ENCODE assay signal across 1 cellular context in the genomic region with DNA sequence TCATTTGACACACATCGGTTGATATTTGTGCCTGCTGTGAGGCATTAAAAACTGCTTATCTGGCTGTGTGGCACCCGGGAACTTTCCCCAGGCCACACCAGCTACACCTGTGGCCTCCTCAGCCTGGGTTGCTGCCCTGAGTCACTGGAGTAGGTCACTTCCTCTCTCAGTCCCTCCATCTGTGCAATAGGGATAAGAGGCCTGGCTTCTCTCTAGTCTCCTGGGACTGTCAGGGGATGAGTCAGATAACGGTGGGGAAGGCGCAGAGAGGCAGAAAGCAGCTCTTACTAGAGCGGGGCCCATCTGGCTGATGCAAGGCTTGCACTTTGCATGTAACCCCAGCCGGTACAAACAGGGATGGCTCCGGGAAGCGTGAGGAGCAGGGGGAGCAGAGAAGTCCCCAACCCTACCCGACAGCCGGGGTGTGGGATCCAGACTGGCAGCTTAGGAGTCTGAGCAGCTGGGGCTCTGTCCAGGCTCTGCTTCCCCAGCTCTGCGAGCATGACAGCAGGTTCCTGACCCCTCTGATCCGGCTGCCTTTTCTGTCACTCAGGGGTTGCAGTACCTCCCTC.
TF ChIP-seq lines count a peak whose summit lies in the region.

No MANE protein-coding gene starts in this region.

TF ChIP-seq in HepG2, 621 proteins besides CTCF, POLR2A, EP300 and RAD21 (continued from another document and continues in another):
- TF ChIP-seq MYC (CRISPR knock-in tag; IDR thresholded peaks at IDR 0.05; ENCODE audit: borderline replicate concordance) = no peak
- TF ChIP-seq, protein P1, sequence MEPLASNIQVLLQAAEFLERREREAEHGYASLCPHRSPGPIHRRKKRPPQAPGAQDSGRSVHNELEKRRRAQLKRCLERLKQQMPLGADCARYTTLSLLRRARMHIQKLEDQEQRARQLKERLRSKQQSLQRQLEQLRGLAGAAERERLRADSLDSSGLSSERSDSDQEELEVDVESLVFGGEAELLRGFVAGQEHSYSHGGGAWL (CRISPR knock-in tag; IDR thresholded peaks at IDR 0.05) = no peak
- peak; percentile 75 for TF ChIP-seq MED8 (CRISPR knock-in tag; IDR thresholded peaks at IDR 0.05; ENCODE audit: insufficient replicate concordance)
- no peak; the same call in 1 of the 2 replicates for TF ChIP-seq ISL2 (CRISPR knock-in tag; IDR thresholded peaks at IDR 0.05)
- TF ChIP-seq HNF4G (IDR thresholded peaks at IDR 0.05; ENCODE audit: borderline replicate concordance, low read depth, low read length) = no peak
- no peak for TF ChIP-seq HNF4G (CRISPR knock-in tag; IDR thresholded peaks at IDR 0.05; ENCODE audit: borderline replicate concordance, low read depth)
- no peak for TF ChIP-seq AKAP8 (CRISPR knock-in tag; IDR thresholded peaks at IDR 0.05)
- no peak for TF ChIP-seq HNRNPUL1 (IDR thresholded peaks at IDR 0.05; ENCODE audit: low read depth, low read length)
- no peak for TF ChIP-seq ATF1 (CRISPR knock-in tag; IDR thresholded peaks at IDR 0.05)
- TF ChIP-seq STAG1 (CRISPR knock-in tag; IDR thresholded peaks at IDR 0.05) = no peak
- TF ChIP-seq GATAD2A (CRISPR knock-in tag; IDR thresholded peaks at IDR 0.05) = peak; percentile 89
- TF ChIP-seq, protein P2, sequence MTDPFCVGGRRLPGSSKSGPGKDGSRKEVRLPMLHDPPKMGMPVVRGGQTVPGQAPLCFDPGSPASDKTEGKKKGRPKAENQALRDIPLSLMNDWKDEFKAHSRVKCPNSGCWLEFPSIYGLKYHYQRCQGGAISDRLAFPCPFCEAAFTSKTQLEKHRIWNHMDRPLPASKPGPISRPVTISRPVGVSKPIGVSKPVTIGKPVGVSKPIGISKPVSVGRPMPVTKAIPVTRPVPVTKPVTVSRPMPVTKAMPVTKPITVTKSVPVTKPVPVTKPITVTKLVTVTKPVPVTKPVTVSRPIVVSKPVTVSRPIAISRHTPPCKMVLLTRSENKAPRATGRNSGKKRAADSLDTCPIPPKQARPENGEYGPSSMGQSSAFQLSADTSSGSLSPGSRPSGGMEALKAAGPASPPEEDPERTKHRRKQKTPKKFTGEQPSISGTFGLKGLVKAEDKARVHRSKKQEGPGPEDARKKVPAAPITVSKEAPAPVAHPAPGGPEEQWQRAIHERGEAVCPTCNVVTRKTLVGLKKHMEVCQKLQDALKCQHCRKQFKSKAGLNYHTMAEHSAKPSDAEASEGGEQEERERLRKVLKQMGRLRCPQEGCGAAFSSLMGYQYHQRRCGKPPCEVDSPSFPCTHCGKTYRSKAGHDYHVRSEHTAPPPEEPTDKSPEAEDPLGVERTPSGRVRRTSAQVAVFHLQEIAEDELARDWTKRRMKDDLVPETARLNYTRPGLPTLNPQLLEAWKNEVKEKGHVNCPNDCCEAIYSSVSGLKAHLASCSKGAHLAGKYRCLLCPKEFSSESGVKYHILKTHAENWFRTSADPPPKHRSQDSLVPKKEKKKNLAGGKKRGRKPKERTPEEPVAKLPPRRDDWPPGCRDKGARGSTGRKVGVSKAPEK (CRISPR knock-in tag; IDR thresholded peaks at IDR 0.05; ENCODE audit: borderline replicate concordance) = no peak
- TF ChIP-seq SSRP1 (CRISPR knock-in tag; IDR thresholded peaks at IDR 0.05) = peak; percentile 77
- TF ChIP-seq, protein P3, sequence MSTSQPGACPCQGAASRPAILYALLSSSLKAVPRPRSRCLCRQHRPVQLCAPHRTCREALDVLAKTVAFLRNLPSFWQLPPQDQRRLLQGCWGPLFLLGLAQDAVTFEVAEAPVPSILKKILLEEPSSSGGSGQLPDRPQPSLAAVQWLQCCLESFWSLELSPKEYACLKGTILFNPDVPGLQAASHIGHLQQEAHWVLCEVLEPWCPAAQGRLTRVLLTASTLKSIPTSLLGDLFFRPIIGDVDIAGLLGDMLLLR (CRISPR knock-in tag; IDR thresholded peaks at IDR 0.05) = no peak
- TF ChIP-seq, protein P4, sequence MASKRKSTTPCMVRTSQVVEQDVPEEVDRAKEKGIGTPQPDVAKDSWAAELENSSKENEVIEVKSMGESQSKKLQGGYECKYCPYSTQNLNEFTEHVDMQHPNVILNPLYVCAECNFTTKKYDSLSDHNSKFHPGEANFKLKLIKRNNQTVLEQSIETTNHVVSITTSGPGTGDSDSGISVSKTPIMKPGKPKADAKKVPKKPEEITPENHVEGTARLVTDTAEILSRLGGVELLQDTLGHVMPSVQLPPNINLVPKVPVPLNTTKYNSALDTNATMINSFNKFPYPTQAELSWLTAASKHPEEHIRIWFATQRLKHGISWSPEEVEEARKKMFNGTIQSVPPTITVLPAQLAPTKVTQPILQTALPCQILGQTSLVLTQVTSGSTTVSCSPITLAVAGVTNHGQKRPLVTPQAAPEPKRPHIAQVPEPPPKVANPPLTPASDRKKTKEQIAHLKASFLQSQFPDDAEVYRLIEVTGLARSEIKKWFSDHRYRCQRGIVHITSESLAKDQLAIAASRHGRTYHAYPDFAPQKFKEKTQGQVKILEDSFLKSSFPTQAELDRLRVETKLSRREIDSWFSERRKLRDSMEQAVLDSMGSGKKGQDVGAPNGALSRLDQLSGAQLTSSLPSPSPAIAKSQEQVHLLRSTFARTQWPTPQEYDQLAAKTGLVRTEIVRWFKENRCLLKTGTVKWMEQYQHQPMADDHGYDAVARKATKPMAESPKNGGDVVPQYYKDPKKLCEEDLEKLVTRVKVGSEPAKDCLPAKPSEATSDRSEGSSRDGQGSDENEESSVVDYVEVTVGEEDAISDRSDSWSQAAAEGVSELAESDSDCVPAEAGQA (IDR thresholded peaks at IDR 0.05; ENCODE audit: low read depth) = no peak
- TF ChIP-seq, protein P4 (CRISPR knock-in tag; IDR thresholded peaks at IDR 0.05; ENCODE audit: borderline replicate concordance) = no peak
- TF ChIP-seq ZMYM3 (CRISPR knock-in tag; IDR thresholded peaks at IDR 0.05) = peak; percentile 91
- TF ChIP-seq, protein P5, sequence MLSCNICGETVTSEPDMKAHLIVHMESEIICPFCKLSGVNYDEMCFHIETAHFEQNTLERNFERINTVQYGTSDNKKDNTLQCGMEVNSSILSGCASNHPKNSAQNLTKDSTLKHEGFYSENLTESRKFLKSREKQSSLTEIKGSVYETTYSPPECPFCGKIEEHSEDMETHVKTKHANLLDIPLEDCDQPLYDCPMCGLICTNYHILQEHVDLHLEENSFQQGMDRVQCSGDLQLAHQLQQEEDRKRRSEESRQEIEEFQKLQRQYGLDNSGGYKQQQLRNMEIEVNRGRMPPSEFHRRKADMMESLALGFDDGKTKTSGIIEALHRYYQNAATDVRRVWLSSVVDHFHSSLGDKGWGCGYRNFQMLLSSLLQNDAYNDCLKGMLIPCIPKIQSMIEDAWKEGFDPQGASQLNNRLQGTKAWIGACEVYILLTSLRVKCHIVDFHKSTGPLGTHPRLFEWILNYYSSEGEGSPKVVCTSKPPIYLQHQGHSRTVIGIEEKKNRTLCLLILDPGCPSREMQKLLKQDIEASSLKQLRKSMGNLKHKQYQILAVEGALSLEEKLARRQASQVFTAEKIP (CRISPR knock-in tag; IDR thresholded peaks at IDR 0.05; ENCODE audit: borderline replicate concordance) = no peak
- TF ChIP-seq ARNTL (CRISPR knock-in tag; IDR thresholded peaks at IDR 0.05) = 0 out of 2 replicates have a peak, but pooled peaks have one; percentile 37
- no peak for TF ChIP-seq TBL1XR1 (IDR thresholded peaks at IDR 0.05; ENCODE audit: borderline replicate concordance, low read length, partially characterized antibody)
- peak; percentile 64 for TF ChIP-seq HMG20A (CRISPR knock-in tag; IDR thresholded peaks at IDR 0.05; ENCODE audit: borderline replicate concordance)
- no peak for TF ChIP-seq ZNF232 (CRISPR knock-in tag; IDR thresholded peaks at IDR 0.05; ENCODE audit: borderline replicate concordance)
- no peak for TF ChIP-seq ARHGAP35 (CRISPR knock-in tag; IDR thresholded peaks at IDR 0.05; ENCODE audit: borderline replicate concordance)
- TF ChIP-seq, protein P6, sequence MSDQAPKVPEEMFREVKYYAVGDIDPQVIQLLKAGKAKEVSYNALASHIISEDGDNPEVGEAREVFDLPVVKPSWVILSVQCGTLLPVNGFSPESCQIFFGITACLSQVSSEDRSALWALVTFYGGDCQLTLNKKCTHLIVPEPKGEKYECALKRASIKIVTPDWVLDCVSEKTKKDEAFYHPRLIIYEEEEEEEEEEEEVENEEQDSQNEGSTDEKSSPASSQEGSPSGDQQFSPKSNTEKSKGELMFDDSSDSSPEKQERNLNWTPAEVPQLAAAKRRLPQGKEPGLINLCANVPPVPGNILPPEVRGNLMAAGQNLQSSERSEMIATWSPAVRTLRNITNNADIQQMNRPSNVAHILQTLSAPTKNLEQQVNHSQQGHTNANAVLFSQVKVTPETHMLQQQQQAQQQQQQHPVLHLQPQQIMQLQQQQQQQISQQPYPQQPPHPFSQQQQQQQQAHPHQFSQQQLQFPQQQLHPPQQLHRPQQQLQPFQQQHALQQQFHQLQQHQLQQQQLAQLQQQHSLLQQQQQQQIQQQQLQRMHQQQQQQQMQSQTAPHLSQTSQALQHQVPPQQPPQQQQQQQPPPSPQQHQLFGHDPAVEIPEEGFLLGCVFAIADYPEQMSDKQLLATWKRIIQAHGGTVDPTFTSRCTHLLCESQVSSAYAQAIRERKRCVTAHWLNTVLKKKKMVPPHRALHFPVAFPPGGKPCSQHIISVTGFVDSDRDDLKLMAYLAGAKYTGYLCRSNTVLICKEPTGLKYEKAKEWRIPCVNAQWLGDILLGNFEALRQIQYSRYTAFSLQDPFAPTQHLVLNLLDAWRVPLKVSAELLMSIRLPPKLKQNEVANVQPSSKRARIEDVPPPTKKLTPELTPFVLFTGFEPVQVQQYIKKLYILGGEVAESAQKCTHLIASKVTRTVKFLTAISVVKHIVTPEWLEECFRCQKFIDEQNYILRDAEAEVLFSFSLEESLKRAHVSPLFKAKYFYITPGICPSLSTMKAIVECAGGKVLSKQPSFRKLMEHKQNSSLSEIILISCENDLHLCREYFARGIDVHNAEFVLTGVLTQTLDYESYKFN (CRISPR knock-in tag; conservative IDR thresholded peaks at IDR 0.05) = peak; percentile 27; the same call in 1 of the 2 replicates
- TF ChIP-seq PITX1 (CRISPR knock-in tag; IDR thresholded peaks at IDR 0.05) = no peak; the same call in none of the 2 replicates
- TF ChIP-seq KAT7 (CRISPR knock-in tag; IDR thresholded peaks at IDR 0.05; ENCODE audit: borderline replicate concordance) = no peak
- TF ChIP-seq MTA3 (CRISPR knock-in tag; IDR thresholded peaks at IDR 0.05) = no peak
- TF ChIP-seq, protein P7, sequence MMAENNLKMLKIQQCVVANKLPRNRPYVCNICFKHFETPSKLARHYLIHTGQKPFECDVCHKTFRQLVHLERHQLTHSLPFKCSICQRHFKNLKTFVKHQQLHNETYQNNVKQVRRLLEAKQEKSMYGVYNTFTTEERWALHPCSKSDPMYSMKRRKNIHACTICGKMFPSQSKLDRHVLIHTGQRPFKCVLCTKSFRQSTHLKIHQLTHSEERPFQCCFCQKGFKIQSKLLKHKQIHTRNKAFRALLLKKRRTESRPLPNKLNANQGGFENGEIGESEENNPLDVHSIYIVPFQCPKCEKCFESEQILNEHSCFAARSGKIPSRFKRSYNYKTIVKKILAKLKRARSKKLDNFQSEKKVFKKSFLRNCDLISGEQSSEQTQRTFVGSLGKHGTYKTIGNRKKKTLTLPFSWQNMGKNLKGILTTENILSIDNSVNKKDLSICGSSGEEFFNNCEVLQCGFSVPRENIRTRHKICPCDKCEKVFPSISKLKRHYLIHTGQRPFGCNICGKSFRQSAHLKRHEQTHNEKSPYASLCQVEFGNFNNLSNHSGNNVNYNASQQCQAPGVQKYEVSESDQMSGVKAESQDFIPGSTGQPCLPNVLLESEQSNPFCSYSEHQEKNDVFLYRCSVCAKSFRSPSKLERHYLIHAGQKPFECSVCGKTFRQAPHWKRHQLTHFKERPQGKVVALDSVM (CRISPR knock-in tag; IDR thresholded peaks at IDR 0.05) = no peak
- TF ChIP-seq MAFK (conservative IDR thresholded peaks at IDR 0.05 in 1 of 2, IDR thresholded peaks at IDR 0.05 in 1 of 2; ENCODE audit: low read length in 2 of 2) = peak in 1 of 2 experiments; percentile 8; a peak in 2 of 4 replicates
- TF ChIP-seq JUN (CRISPR knock-in tag; IDR thresholded peaks at IDR 0.05) = peak; percentile 71; the same call in 1 of the 2 replicates
- no peak for TF ChIP-seq PPARG (CRISPR knock-in tag; conservative IDR thresholded peaks at IDR 0.05)
- TF ChIP-seq ZZZ3 (CRISPR knock-in tag; IDR thresholded peaks at IDR 0.05; ENCODE audit: borderline replicate concordance) = no peak
- TF ChIP-seq ZBTB38 (CRISPR knock-in tag; IDR thresholded peaks at IDR 0.05) = peak; percentile 75
- peak; percentile 64; the same call in 1 of the 2 replicates for TF ChIP-seq ZNF451 (CRISPR knock-in tag; IDR thresholded peaks at IDR 0.05)
- no peak; the same call in 1 of the 2 replicates for TF ChIP-seq FOXO1 (CRISPR knock-in tag; IDR thresholded peaks at IDR 0.05)
- TF ChIP-seq, protein P8, sequence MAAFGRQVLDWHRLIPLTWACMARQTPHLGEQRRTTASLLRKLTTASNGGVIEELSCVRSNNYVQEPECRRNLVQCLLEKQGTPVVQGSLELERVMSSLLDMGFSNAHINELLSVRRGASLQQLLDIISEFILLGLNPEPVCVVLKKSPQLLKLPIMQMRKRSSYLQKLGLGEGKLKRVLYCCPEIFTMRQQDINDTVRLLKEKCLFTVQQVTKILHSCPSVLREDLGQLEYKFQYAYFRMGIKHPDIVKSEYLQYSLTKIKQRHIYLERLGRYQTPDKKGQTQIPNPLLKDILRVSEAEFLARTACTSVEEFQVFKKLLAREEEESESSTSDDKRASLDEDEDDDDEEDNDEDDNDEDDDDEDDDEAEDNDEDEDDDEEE (CRISPR knock-in tag; IDR thresholded peaks at IDR 0.05) = no peak
- TF ChIP-seq SRSF9 (IDR thresholded peaks at IDR 0.05; ENCODE audit: borderline replicate concordance, insufficient read depth, low read depth, low read length, poor library complexity, severe bottlenecking) = no peak
- TF ChIP-seq FIP1L1 (IDR thresholded peaks at IDR 0.05; ENCODE audit: borderline replicate concordance, insufficient read depth, low read depth, low read length) = no peak
- TF ChIP-seq RARG (CRISPR knock-in tag; IDR thresholded peaks at IDR 0.05; ENCODE audit: low read depth) = no peak
- TF ChIP-seq HMG20B (CRISPR knock-in tag; conservative IDR thresholded peaks at IDR 0.05) = 0 out of 2 replicates have a peak, but pooled peaks have one; percentile 61
